9 cellular contexts compared by ENCODE assay signal in the genomic region with DNA sequence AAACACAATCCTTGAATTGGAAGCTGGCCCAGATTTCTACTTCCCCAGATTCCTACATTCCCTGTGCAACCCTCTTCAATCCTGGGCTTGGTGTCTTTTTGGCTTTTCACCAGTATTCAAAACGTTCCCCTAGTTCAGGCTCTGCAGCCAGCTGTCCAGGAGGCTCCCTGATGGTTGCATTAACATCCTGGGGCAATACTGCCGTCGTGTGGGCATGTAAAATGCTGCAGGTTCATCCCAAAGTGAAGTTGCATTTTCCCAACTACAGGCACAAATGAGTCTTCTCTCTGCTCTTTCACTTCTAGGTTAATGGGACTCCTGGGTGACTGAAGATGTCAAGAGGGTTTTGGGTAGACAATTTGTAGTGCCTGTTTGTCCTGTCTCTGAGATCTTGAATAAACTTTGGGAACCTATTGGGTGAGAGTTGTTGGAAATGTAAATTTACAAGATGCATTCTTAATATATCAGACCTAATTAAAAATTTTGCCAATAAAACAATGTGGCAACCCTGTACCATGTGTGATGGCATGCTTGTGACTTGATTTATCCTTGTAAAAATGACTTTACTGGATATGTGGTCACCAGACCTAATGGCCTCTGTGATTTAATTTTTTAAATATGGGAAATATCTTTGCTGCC. TPM values are rescaled to one million over a fixed set of nuclear protein-coding genes. Genes with fewer than 3 reads are reported as not detected.
DNase-seq lines count a peak whose midpoint lies in the region; ATAC-seq, FAIRE-seq and TF ChIP-seq lines count a peak whose summit lies in the region.
"Had no signal": no experiment of that assay in that cellular context is flagged by ENCODE, and none has a peak within 500 bp of the region (broad histone marks: within the 10 kb centered on the region; RNA-seq: fewer than 3 reads in every experiment).

No MANE protein-coding gene starts in this region.

- POLR2A ChIA-PET in AG04450 (lab: Yijun Ruan, JAX) = no interaction called here
- POLR2A ChIA-PET in OCI-LY7 (lab: Charles Lee) = no interaction called here

- ATAC-seq in HG03095 (IDR thresholded peaks at IDR 0.05; ENCODE audit: unreplicated experiment) (no peak), GM21717 (IDR thresholded peaks at IDR 0.05; ENCODE audit: unreplicated experiment) (no peak)

- H3K9me2 ChIP-seq in OCI-LY7 (ENCODE audit: insufficient read depth, low read length) = no peaks in the 10 kb centered on the region

- H3K27me3 ChIP-seq in AG04450 (ENCODE audit: control insufficient read depth, insufficient read depth, low read length) = no peaks in the 10 kb centered on the region

- H3K4me3 ChIP-seq in AG04450 (ENCODE audit: low read depth, low read length) (no peak overlapping the region), OCI-LY7 (ENCODE audit: low read depth, low read length, poor library complexity, severe bottlenecking) (no peak overlapping the region), fibroblast of pulmonary artery (replicated peaks; ENCODE audit: low read depth, low read length) (no peak overlapping the region)

- TF ChIP-seq CTCF in AG04450 (IDR thresholded peaks at IDR 0.05; ENCODE audit: low read depth, low read length) (peak; percentile 54), GM12873 (IDR thresholded peaks at IDR 0.05; ENCODE audit: insufficient read depth, low read depth, low read length, missing control alignments) (peak; percentile 79), OCI-LY7 (conservative IDR thresholded peaks at IDR 0.05; ENCODE audit: low read length) (peak; percentile 74), fibroblast of pulmonary artery (IDR thresholded peaks at IDR 0.05; ENCODE audit: low read length, missing control alignments) (peak; percentile 63)

- no peak overlapping the region for H2AFZ ChIP-seq in OCI-LY7 (ENCODE audit: low read length)

- H3K79me2 ChIP-seq in OCI-LY7 (ENCODE audit: insufficient read depth, low read depth, low read length) = no peaks in the 10 kb centered on the region

- intact Hi-C loops in OCI-LY7 (cut with micrococcal nuclease; ENCODE audit: unreplicated experiment) = loop anchor here (10.0 kb wide), 1 partner anchor 688 kb away; no protein-coding TSS in a partner anchor

- no peak overlapping the region for H3K27ac ChIP-seq in AG04450 (ENCODE audit: low read depth, low read length)
- H3K27ac ChIP-seq in OCI-LY7 (ENCODE audit: low read depth, low read length, poor library complexity, severe bottlenecking) = no peak overlapping the region

- H3K9me3 ChIP-seq in AG04450 (ENCODE audit: control insufficient read depth, insufficient read depth, low read length) (no peaks in the 10 kb centered on the region), OCI-LY7 (ENCODE audit: low read length) (no peaks in the 10 kb centered on the region)

- DNase-seq in AG04450 (ENCODE audit: low read depth, low spot score) (no peak), OCI-LY7 (ENCODE audit: low spot score) (peak; percentile 27), fibroblast of pulmonary artery (ENCODE audit: low read depth) (peak; percentile 43), urothelium cell line (ENCODE audit: low spot score) (peak; percentile 45)
- DNase-seq in stimulated activated CD4-positive, alpha-beta T cell treated with anti-CD3 and anti-CD28 coated beads, Interleukin-4, amount 100 ng/mL, for 1 hour = no peak

- H4K20me1 ChIP-seq in OCI-LY7 (ENCODE audit: insufficient read depth, low read length) = no peaks in the 10 kb centered on the region

- no peak overlapping the region for H3K4me2 ChIP-seq in OCI-LY7 (ENCODE audit: low read length)

- H3K4me1 ChIP-seq in OCI-LY7 (ENCODE audit: insufficient read depth, low read length, poor library complexity, severe bottlenecking) = no peaks in the 10 kb centered on the region

- no peak for FAIRE-seq in urothelium cell line (lab: Jason Lieb, UNC)
- FAIRE-seq: colon had no signal

- BruUV-seq in OCI-LY7 (replicated peaks; lab: Mats Ljungman, UMichigan) = no TSS peak

- no peaks in the 10 kb centered on the region for H3K36me3 ChIP-seq in OCI-LY7 (ENCODE audit: insufficient read depth, low read length)

- CTCF ChIA-PET in AG04450 (lab: Charles Lee) = interaction anchor here (2.3 kb wide), 1 partner anchor 687 kb away, joined by 8 read pairs; no protein-coding TSS in a partner anchor
- CTCF ChIA-PET in OCI-LY7 (lab: Charles Lee; ENCODE audit: unreplicated experiment) = no interaction called here

RNA-seq across cellular contexts. Expression of gene SOX14, which starts 28.6 kb away (rescaled TPM):
- not detected in 2 replicates for polyA plus RNA-seq in AG04450 (2011; rRNA removed)
- polyA minus RNA-seq in AG04450 (2011; rRNA and poly(A)+ RNA removed) = not detected in 2 replicates
- total RNA-seq in OCI-LY7 (2014; rRNA removed; shearing (Covaris generic)) = not detected in 2 replicates
- not detected in 2 replicates for total RNA-seq in OCI-LY7 (2022)

Comparison
In these comparisons a context has a peak if more than half of its experiments do, and no peak if none do; other contexts are left out.
1. DNase-seq: peak in OCI-LY7 (single experiment), fibroblast of pulmonary artery (single experiment) and urothelium cell line (single experiment); none in AG04450 (single experiment) and stimulated activated CD4-positive, alpha-beta T cell treated with anti-CD3 and anti-CD28 coated beads, Interleukin-4, amount 100 ng/mL, for 1 hour (single experiment).
2. Peak in every context shown above with its lines, with median percentiles within 50 percentile points of each other: CTCF ChIP-seq.